Comparison of ENCODE assay signal across 14 cellular contexts in genomic region chr4:103499094-103499493, GRCh38.
DNase-seq lines count a peak whose midpoint lies in the region; ATAC-seq and TF ChIP-seq lines count a peak whose summit lies in the region.
"Had no signal": no experiment of that assay in that cellular context is flagged by ENCODE, and none has a peak within 500 bp of the region (broad histone marks: within the 10 kb centered on the region; RNA-seq: fewer than 3 reads in every experiment).

No MANE protein-coding gene starts in this region.

- no peaks in the 10 kb centered on the region for H3K9me3 ChIP-seq in neuronal stem cell (replicated peaks in 1 of 2; ENCODE audit: control insufficient read depth in 2 of 2, insufficient read depth in 1 of 2, low read depth in 1 of 2, low read length in 2 of 2)
- H3K9me3 ChIP-seq: colonic mucosa, esophagus squamous epithelium, prostate gland had no signal

- H3K27ac Mint-ChIP-seq in activated CD4-positive, alpha-beta T cell treated with anti-CD3 and anti-CD28 coated beads for 36 hours: no peak overlapping the region
- no peak overlapping the region for H3K27ac Mint-ChIP-seq in activated CD4-positive, alpha-beta T cell treated with anti-CD3 and anti-CD28 coated beads, Interleukin-2, amount 10 ng/mL, durations not matched to agents 24 days and 14 days
- H3K27ac Mint-ChIP-seq in chondrocyte (ENCODE audit: unreplicated experiment): no peak overlapping the region
- no peak overlapping the region for H3K27ac Mint-ChIP-seq in activated CD4-positive, alpha-beta T cell treated with anti-CD3 and anti-CD28 coated beads, Interleukin-2, amount 10 ng/mL, durations not matched to agents 7 days and 5 days
- H3K27ac Mint-ChIP-seq: activated naive CD8-positive, alpha-beta T cell had no signal

- H3K27me3 ChIP-seq in neuronal stem cell (ENCODE audit: control insufficient read depth in 3 of 3, insufficient read depth in 3 of 3, low read depth in 1 of 3, low read length in 3 of 3): peaks cover 0 to 3% (median 0%) of the 10 kb centered on the region in 3 experiments
- H3K27me3 ChIP-seq: colonic mucosa, esophagus squamous epithelium had no signal

- H3K27me3 Mint-ChIP-seq in activated CD4-positive, alpha-beta T cell treated with anti-CD3 and anti-CD28 coated beads for 36 hours: peaks cover 2% of the 10 kb centered on the region
- no peaks in the 10 kb centered on the region for H3K27me3 Mint-ChIP-seq in activated CD4-positive, alpha-beta T cell treated with anti-CD3 and anti-CD28 coated beads, Interleukin-2, amount 10 ng/mL, durations not matched to agents 24 days and 14 days
- H3K27me3 Mint-ChIP-seq in chondrocyte (ENCODE audit: low read depth): peaks cover 3% of the 10 kb centered on the region
- no peaks in the 10 kb centered on the region for H3K27me3 Mint-ChIP-seq in activated CD4-positive, alpha-beta T cell treated with anti-CD3 and anti-CD28 coated beads, Interleukin-2, amount 10 ng/mL, durations not matched to agents 7 days and 5 days
- H3K27me3 Mint-ChIP-seq: activated naive CD8-positive, alpha-beta T cell had no signal

- H3K14ac ChIP-seq in neuronal stem cell (ENCODE audit: low read length): no peak overlapping the region

- no peak for DNase-seq in activated CD4-positive, alpha-beta T cell treated with anti-CD3 and anti-CD28 coated beads for 36 hours
- no peak for DNase-seq in activated CD4-positive, alpha-beta T cell treated with anti-CD3 and anti-CD28 coated beads, Interleukin-2, amount 10 ng/mL, durations not matched to agents 24 days and 14 days
- DNase-seq in chondrocyte (ENCODE audit: low spot score): no peak
- no peak for DNase-seq in neuronal stem cell (ENCODE audit: low spot score)
- no peak for DNase-seq in NCI-H510A (lab: John Stamatoyannopoulos, UW)
- no peak for DNase-seq in activated CD4-positive, alpha-beta T cell treated with anti-CD3 and anti-CD28 coated beads, Interleukin-2, amount 10 ng/mL, durations not matched to agents 7 days and 5 days
- no peak for DNase-seq in NCI-H748 treated with DMSO at 0.1 percent for 48 hours (lab: John Stamatoyannopoulos, UW)
- DNase-seq: activated CD4-positive, CD25-positive, alpha-beta regulatory T cell treated with anti-CD3 and anti-CD28 coated beads, Interleukin-2, amount 50 U/mL, for 72 hours; activated T-cell treated with anti-CD3 and anti-CD28 coated beads for 4 hours; colonic mucosa; esophagus squamous epithelium had no signal

- no peak overlapping the region for H3K18ac ChIP-seq in neuronal stem cell (ENCODE audit: low read length)

- intact Hi-C loops in activated CD4-positive, alpha-beta T cell treated with anti-CD3 and anti-CD28 coated beads for 36 hours (cut with DNase I, micrococcal nuclease): loop anchor here in 1 of 2 experiments (5.0 kb wide), 1 partner anchor 302 kb away; the partner anchor contains the start of gene CENPE
- intact Hi-C loops in activated CD4-positive, alpha-beta T cell treated with anti-CD3 and anti-CD28 coated beads, Interleukin-2, amount 10 ng/mL, durations not matched to agents 24 days and 14 days (cut with micrococcal nuclease): no loop called here

- H2AFZ ChIP-seq in neuronal stem cell (ENCODE audit: low read length): peak overlapping the region; percentile 6

- no peak overlapping the region for H4K91ac ChIP-seq in neuronal stem cell (ENCODE audit: low read depth, low read length, poor library complexity)

- no peak overlapping the region for H2AK5ac ChIP-seq in neuronal stem cell (ENCODE audit: low read depth, low read length)

- no peak overlapping the region for H2BK120ac ChIP-seq in neuronal stem cell (ENCODE audit: low read depth, low read length)

- TF ChIP-seq CTCF in LNCAP (IDR thresholded peaks at IDR 0.05): peak; percentile 18; the same call in 1 of the 2 replicates
- peak; percentile 7 for TF ChIP-seq CTCF in chondrocyte (IDR thresholded peaks at IDR 0.05)

- H2BK12ac ChIP-seq in neuronal stem cell (ENCODE audit: low read length): no peak overlapping the region

- H3K4ac ChIP-seq in neuronal stem cell (ENCODE audit: low read length): no peak overlapping the region

- ATAC-seq in activated CD4-positive, alpha-beta T cell treated with anti-CD3 and anti-CD28 coated beads for 36 hours: peak; percentile 25

- CTCF ChIA-PET in activated CD4-positive, alpha-beta T cell treated with anti-CD3 and anti-CD28 coated beads for 36 hours (lab: Charles Lee): no interaction called here
- CTCF ChIA-PET in activated CD4-positive, alpha-beta T cell treated with anti-CD3 and anti-CD28 coated beads, Interleukin-2, amount 10 ng/mL, durations not matched to agents 7 days and 5 days (lab: Charles Lee): no interaction called here

- no peak overlapping the region for H3K23ac ChIP-seq in neuronal stem cell (ENCODE audit: low read depth, low read length, poor library complexity)

- H3K36me3 Mint-ChIP-seq in activated CD4-positive, alpha-beta T cell treated with anti-CD3 and anti-CD28 coated beads for 36 hours (ENCODE audit: low read depth): no peaks in the 10 kb centered on the region
- H3K36me3 Mint-ChIP-seq in activated CD4-positive, alpha-beta T cell treated with anti-CD3 and anti-CD28 coated beads, Interleukin-2, amount 10 ng/mL, durations not matched to agents 24 days and 14 days (ENCODE audit: low read depth): no peaks in the 10 kb centered on the region
- H3K36me3 Mint-ChIP-seq in chondrocyte (ENCODE audit: low read depth): no peaks in the 10 kb centered on the region
- no peaks in the 10 kb centered on the region for H3K36me3 Mint-ChIP-seq in activated CD4-positive, alpha-beta T cell treated with anti-CD3 and anti-CD28 coated beads, Interleukin-2, amount 10 ng/mL, durations not matched to agents 7 days and 5 days (ENCODE audit: low read depth)
- H3K36me3 Mint-ChIP-seq: activated naive CD8-positive, alpha-beta T cell had no signal

- no peak overlapping the region for H4K8ac ChIP-seq in neuronal stem cell (ENCODE audit: low read depth, low read length)

- peaks cover 4% of the 10 kb centered on the region for H3K9me3 Mint-ChIP-seq in activated CD4-positive, alpha-beta T cell treated with anti-CD3 and anti-CD28 coated beads for 36 hours (ENCODE audit: low read depth)
- H3K9me3 Mint-ChIP-seq in activated CD4-positive, alpha-beta T cell treated with anti-CD3 and anti-CD28 coated beads, Interleukin-2, amount 10 ng/mL, durations not matched to agents 24 days and 14 days: peaks cover 5% of the 10 kb centered on the region
- H3K9me3 Mint-ChIP-seq in chondrocyte (ENCODE audit: low read depth): peaks cover 6% of the 10 kb centered on the region
- no peaks in the 10 kb centered on the region for H3K9me3 Mint-ChIP-seq in activated CD4-positive, alpha-beta T cell treated with anti-CD3 and anti-CD28 coated beads, Interleukin-2, amount 10 ng/mL, durations not matched to agents 7 days and 5 days

- no peaks in the 10 kb centered on the region for H3K36me3 ChIP-seq in neuronal stem cell (replicated peaks in 1 of 2; ENCODE audit: control insufficient read depth in 2 of 2, insufficient read depth in 2 of 2, low read length in 2 of 2)
- H3K36me3 ChIP-seq: colonic mucosa, esophagus squamous epithelium, prostate gland had no signal

- peaks cover 7% of the 10 kb centered on the region for H3K4me1 Mint-ChIP-seq in activated CD4-positive, alpha-beta T cell treated with anti-CD3 and anti-CD28 coated beads for 36 hours
- peaks cover 2% of the 10 kb centered on the region for H3K4me1 Mint-ChIP-seq in activated CD4-positive, alpha-beta T cell treated with anti-CD3 and anti-CD28 coated beads, Interleukin-2, amount 10 ng/mL, durations not matched to agents 24 days and 14 days
- peaks cover 6% of the 10 kb centered on the region for H3K4me1 Mint-ChIP-seq in chondrocyte (ENCODE audit: low read depth)
- H3K4me1 Mint-ChIP-seq in activated CD4-positive, alpha-beta T cell treated with anti-CD3 and anti-CD28 coated beads, Interleukin-2, amount 10 ng/mL, durations not matched to agents 7 days and 5 days: no peaks in the 10 kb centered on the region

- H3K4me2 ChIP-seq in neuronal stem cell (ENCODE audit: insufficient read depth, low read length, poor library complexity, severe bottlenecking): no peak overlapping the region

- POLR2A ChIA-PET in activated CD4-positive, alpha-beta T cell treated with anti-CD3 and anti-CD28 coated beads for 36 hours (lab: Charles Lee): no interaction called here
- POLR2A ChIA-PET in activated CD4-positive, alpha-beta T cell treated with anti-CD3 and anti-CD28 coated beads, Interleukin-2, amount 10 ng/mL, durations not matched to agents 7 days and 5 days (lab: Charles Lee): no interaction called here

- no peak overlapping the region for H2BK15ac ChIP-seq in neuronal stem cell (ENCODE audit: low read length)

- no peak overlapping the region for H3K4me3 ChIP-seq in neuronal stem cell (ENCODE audit: low read length in 2 of 2)
- H3K4me3 ChIP-seq: colonic mucosa, esophagus squamous epithelium, prostate gland had no signal

- H3K9ac ChIP-seq in neuronal stem cell (ENCODE audit: low read depth, low read length, poor library complexity): no peak overlapping the region

- no peaks in the 10 kb centered on the region for H3K79me1 ChIP-seq in neuronal stem cell (ENCODE audit: low read depth, low read length)

- H3K4me1 ChIP-seq in neuronal stem cell (ENCODE audit: control insufficient read depth in 2 of 2, insufficient read depth in 1 of 2, low read depth in 1 of 2, low read length in 2 of 2): no peaks in the 10 kb centered on the region
- H3K4me1 ChIP-seq: colonic mucosa, esophagus squamous epithelium, prostate gland had no signal

- WGBS in neuronal stem cell (ENCODE audit: extremely low coverage in 2 of 2, insufficient read length in 2 of 2, insufficient replicate concordance in 1 of 2), 2 donors: no CpG with 5 or more reads among the region's 2 CpGs

- H2BK5ac ChIP-seq in neuronal stem cell (ENCODE audit: low read length): no peak overlapping the region

- H3K27ac ChIP-seq in neuronal stem cell (replicated peaks; ENCODE audit: low read length): no peak overlapping the region
- H3K27ac ChIP-seq: colonic mucosa, esophagus squamous epithelium, prostate gland had no signal

- no peak overlapping the region for H3K4me3 Mint-ChIP-seq in activated CD4-positive, alpha-beta T cell treated with anti-CD3 and anti-CD28 coated beads for 36 hours
- no peak overlapping the region for H3K4me3 Mint-ChIP-seq in activated CD4-positive, alpha-beta T cell treated with anti-CD3 and anti-CD28 coated beads, Interleukin-2, amount 10 ng/mL, durations not matched to agents 24 days and 14 days
- no peak overlapping the region for H3K4me3 Mint-ChIP-seq in chondrocyte (ENCODE audit: unreplicated experiment)
- no peak overlapping the region for H3K4me3 Mint-ChIP-seq in activated CD4-positive, alpha-beta T cell treated with anti-CD3 and anti-CD28 coated beads, Interleukin-2, amount 10 ng/mL, durations not matched to agents 7 days and 5 days
- H3K4me3 Mint-ChIP-seq: activated naive CD8-positive, alpha-beta T cell had no signal
